Comparison of ENCODE assay signal across 8 cellular contexts in the genomic region with DNA sequence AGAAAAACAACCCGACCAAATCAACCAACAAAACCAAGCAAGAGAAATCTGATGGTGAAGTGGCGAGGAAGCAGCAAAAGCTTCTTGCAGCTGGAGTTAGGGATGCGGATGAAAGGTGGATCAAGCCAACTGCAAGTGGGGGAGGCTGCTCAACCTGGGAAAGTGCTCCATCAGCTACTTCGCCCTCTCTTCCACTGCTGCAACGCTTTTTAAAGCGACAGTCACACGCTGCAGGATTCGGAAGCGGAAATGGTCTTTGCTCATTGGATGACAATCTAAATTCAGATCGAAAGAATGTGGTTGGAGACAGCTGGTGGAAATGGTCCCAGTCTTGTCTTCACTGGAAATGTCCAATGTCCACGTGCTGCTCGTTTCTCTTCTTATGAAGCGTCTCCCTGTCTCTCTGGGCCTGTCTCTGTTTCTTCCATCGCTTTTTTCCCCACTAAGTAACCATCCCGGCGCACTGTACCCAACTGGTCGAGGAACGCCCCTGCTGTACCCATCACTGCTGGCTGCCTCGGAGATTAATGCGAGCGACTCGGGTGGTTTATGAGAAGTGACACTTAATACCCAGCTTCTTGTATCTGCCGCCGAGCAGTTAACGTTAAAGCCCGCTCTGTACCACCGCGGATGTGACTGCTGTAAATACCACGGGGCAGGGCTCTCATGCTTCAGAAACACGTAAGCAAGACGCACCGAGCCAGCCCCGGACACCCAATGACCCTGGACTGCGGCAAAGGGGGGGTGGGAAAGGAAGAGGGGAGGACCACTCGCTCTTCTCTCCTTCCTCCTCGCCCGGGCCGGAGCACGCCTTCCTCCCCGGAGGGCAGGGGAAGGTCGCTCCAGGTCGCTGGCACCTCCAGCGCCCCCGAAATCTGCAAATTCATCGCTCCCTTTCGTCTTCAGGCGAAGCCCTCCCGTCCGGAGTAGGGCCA. TPM values are rescaled to one million over a fixed set of nuclear protein-coding genes. Genes with fewer than 3 reads are reported as not detected.
A peak's percentile ranks its signal among the peaks of the same experiment; 100 is the strongest.
DNase-seq lines count a peak whose midpoint lies in the region; ATAC-seq and TF ChIP-seq lines count a peak whose summit lies in the region.

No MANE protein-coding gene starts in this region.

- peaks cover 78% of the 10 kb centered on the region for H3K27me3 ChIP-seq in left ventricle myocardium inferior (ENCODE audit: low read depth)
- H3K27me3 ChIP-seq in rectal smooth muscle tissue (ENCODE audit: control insufficient read depth, insufficient read depth, low read length), result peaks cover 10% of the 10 kb centered on the region

- H3K4me1 ChIP-seq in left ventricle myocardium inferior (peaks cover 55% of the 10 kb centered on the region), rectal smooth muscle tissue (ENCODE audit: control insufficient read depth, insufficient read depth, low read length) (peaks cover 2% of the 10 kb centered on the region)

- peak; percentile 86 for DNase-seq in DMS53 (lab: John Stamatoyannopoulos, UW)
- DNase-seq in LHCN-M2 (ENCODE audit: low read depth), result peak; percentile 31
- DNase-seq in activated effector memory CD4-positive, alpha-beta T cell treated with anti-CD3 and anti-CD28 coated beads, Interleukin-2, amount 50 U/mL, for 16 hours, result peak; percentile 72
- no peak for DNase-seq in left ventricle myocardium inferior
- DNase-seq in T1000 (lab: John Stamatoyannopoulos, UW), result no peak
- DNase-seq in NCI-H446 treated with DMSO at 0.1 percent for 48 hours (lab: John Stamatoyannopoulos, UW), result no peak

- no peak for ATAC-seq in GM21360 (IDR thresholded peaks at IDR 0.05; ENCODE audit: unreplicated experiment)

- intact Hi-C loops in left ventricle myocardium inferior (cut with micrococcal nuclease), result no loop called here

- H3K9ac ChIP-seq in rectal smooth muscle tissue (ENCODE audit: low read length), result no peak overlapping the region

- TF ChIP-seq CTCF in left ventricle myocardium inferior (IDR thresholded peaks at IDR 0.05; ENCODE audit: borderline replicate concordance), result no peak

- H3K27ac ChIP-seq in left ventricle myocardium inferior (replicated peaks) (no peak overlapping the region), rectal smooth muscle tissue (ENCODE audit: low read depth, low read length) (peak overlapping the region; percentile 34)

- no peaks in the 10 kb centered on the region for H3K36me3 ChIP-seq in left ventricle myocardium inferior
- no peaks in the 10 kb centered on the region for H3K36me3 ChIP-seq in rectal smooth muscle tissue (ENCODE audit: control insufficient read depth, insufficient read depth, low read length)

- no peaks in the 10 kb centered on the region for H3K9me3 ChIP-seq in left ventricle myocardium inferior (replicated peaks)

- H3K4me3 ChIP-seq in left ventricle myocardium inferior (peak overlapping the region; percentile 82), rectal smooth muscle tissue (ENCODE audit: low read length) (peak overlapping the region; percentile 84)

RNA-seq across cellular contexts. Expression of a gene that starts 1.9 kb away (rescaled TPM):
- total RNA-seq in LHCN-M2 (2014; rRNA removed) (not detected in 2 replicates), left ventricle myocardium inferior (12.3 TPM)
- polyA plus RNA-seq in LHCN-M2 (2012), result not detected

Comparison
In these comparisons a context has a peak if more than half of its experiments do, and no peak if none do; other contexts are left out.
1. DNase-seq: peak in DMS53 (single experiment), LHCN-M2 (single experiment) and activated effector memory CD4-positive, alpha-beta T cell treated with anti-CD3 and anti-CD28 coated beads, Interleukin-2, amount 50 U/mL, for 16 hours (single experiment); none in left ventricle myocardium inferior (single experiment), T1000 (single experiment) and NCI-H446 treated with DMSO at 0.1 percent for 48 hours (single experiment).
2. RNA of a gene that starts 1.9 kb away (total RNA-seq): 12.3 TPM in left ventricle myocardium inferior (single experiment); not detected in LHCN-M2; every median in the first group is over 10 times any median in the second.